33 cellular contexts compared by ENCODE assay signal in genomic region chr12:60201891-60202290, GRCh38.
A peak's percentile ranks its signal among the peaks of the same experiment; 100 is the strongest.
DNase-seq lines count a peak whose midpoint lies in the region; ATAC-seq and TF ChIP-seq lines count a peak whose summit lies in the region.
"Had no signal": no experiment of that assay in that cellular context is flagged by ENCODE, and none has a peak within 500 bp of the region (broad histone marks: within the 10 kb centered on the region; RNA-seq: fewer than 3 reads in every experiment).

No MANE protein-coding gene starts in this region.

- no peaks in the 10 kb centered on the region for H3K4me1 ChIP-seq in cardiac muscle cell (ENCODE audit: low read depth)
- no peaks in the 10 kb centered on the region for H3K4me1 ChIP-seq in heart right ventricle
- H3K4me1 ChIP-seq: adrenal gland, breast epithelium, colonic mucosa, left lung, neural progenitor cell, Peyer's patch, suprapubic skin, upper lobe of left lung had no signal

- no peak overlapping the region for H3K27ac ChIP-seq in cardiac muscle cell
- H3K27ac ChIP-seq in heart right ventricle, result no peak overlapping the region
- H3K27ac ChIP-seq: adrenal gland, breast epithelium, colonic mucosa, left lung, neural progenitor cell, pancreas, Peyer's patch, suprapubic skin, upper lobe of left lung had no signal

- no peak overlapping the region for H3K4me3 ChIP-seq in cardiac muscle cell
- H3K4me3 ChIP-seq in choroid plexus epithelial cell (ENCODE audit: low read depth, low read length), result no peak overlapping the region
- no peak overlapping the region for H3K4me3 ChIP-seq in foreskin fibroblast (ENCODE audit: low read depth in 1 of 2, low read length in 2 of 2)
- H3K4me3 ChIP-seq in heart right ventricle, result no peak overlapping the region
- H3K4me3 ChIP-seq: adrenal gland, breast epithelium, colonic mucosa, left lung, neural progenitor cell, pancreas, Peyer's patch, suprapubic skin, upper lobe of left lung had no signal

- no peak for ATAC-seq in Right ventricle myocardium superior (ENCODE audit: poor library complexity)
- no peak for ATAC-seq in HG03432 (IDR thresholded peaks at IDR 0.05; ENCODE audit: unreplicated experiment)
- no peak for ATAC-seq in heart right ventricle
- ATAC-seq: effector memory CD8-positive, alpha-beta T cell; HepG2; left lung; pancreas had no signal

- TF ChIP-seq CTCF in cardiac muscle cell (IDR thresholded peaks at IDR 0.05; ENCODE audit: low read depth, low read length) (no peak), choroid plexus epithelial cell (conservative IDR thresholded peaks at IDR 0.05; ENCODE audit: low read depth, low read length) (no peak), foreskin fibroblast (IDR thresholded peaks at IDR 0.05; ENCODE audit: low read depth, low read length) (no peak), heart right ventricle (IDR thresholded peaks at IDR 0.05) (no peak)

- DNase-seq in cardiac muscle cell (ENCODE audit: low read depth in 1 of 2, low spot score in 1 of 2) (peak; percentile 5 to 25), Right ventricle myocardium superior (no peak), choroid plexus epithelial cell (ENCODE audit: low read depth) (peak; percentile 82), foreskin fibroblast (peak; percentile 55 to 76), heart right ventricle (no peak), DMS 273 treated with DMSO at 0.1 percent for 48 hours (lab: John Stamatoyannopoulos, UW) (no peak)
- DNase-seq in activated naive CD4-positive, alpha-beta T cell treated with anti-CD3 and anti-CD28 coated beads, Interleukin-2, amount 50 U/mL, for 16 hours, result no peak
- DNase-seq: activated CD4-positive, alpha-beta T cell treated with anti-CD3 and anti-CD28 coated beads, Interleukin-2, amount 50 U/mL, for 48 hours; activated CD4-positive, CD25-positive, alpha-beta regulatory T cell treated with anti-CD3 and anti-CD28 coated beads, Interleukin-2, amount 50 U/mL, for 72 hours; activated naive CD4-positive, alpha-beta T cell; activated T-cell treated with anti-CD3 and anti-CD28 coated beads, Interleukin-2, amount 50 U/mL, for 48 hours; adrenal gland; CD4-positive, alpha-beta T cell; colonic mucosa; effector memory CD8-positive, alpha-beta T cell; H7; left lung; mesendoderm; NCI-H1694; NCI-H446 treated with DMSO at 0.1 percent for 48 hours; NCI-H774; pancreas; Peyer's patch; retina; SHP77 treated with DMSO at 0.1 percent for 48 hours; small intestine; stimulated activated naive CD4-positive, alpha-beta T cell treated with Interleukin-2 at 50 U/mL for 16 hours; upper lobe of left lung had no signal

- 17 to 27% methylated on average over 4 of the region's 4 CpGs for WGBS in heart right ventricle, 2 donors

- H3K27me3 ChIP-seq in cardiac muscle cell, result no peaks in the 10 kb centered on the region
- no peaks in the 10 kb centered on the region for H3K27me3 ChIP-seq in heart right ventricle
- H3K27me3 ChIP-seq: adrenal gland, breast epithelium, colonic mucosa, left lung, neural progenitor cell, pancreas, Peyer's patch, suprapubic skin, upper lobe of left lung had no signal

- H3K36me3 ChIP-seq in cardiac muscle cell (no peaks in the 10 kb centered on the region), heart right ventricle (no peaks in the 10 kb centered on the region)
- H3K36me3 ChIP-seq: adrenal gland, breast epithelium, colonic mucosa, left lung, neural progenitor cell, pancreas, Peyer's patch, suprapubic skin, upper lobe of left lung had no signal

- intact Hi-C loops in Right ventricle myocardium superior (cut with DNase I), result no loop called here
- intact Hi-C loops in heart right ventricle (cut with DNase I), result no loop called here

- H3K9me3 ChIP-seq in cardiac muscle cell (ENCODE audit: low read depth) (no peaks in the 10 kb centered on the region), heart right ventricle (no peaks in the 10 kb centered on the region)
- H3K9me3 ChIP-seq: adrenal gland, breast epithelium, colonic mucosa, left lung, pancreas, Peyer's patch, suprapubic skin, upper lobe of left lung had no signal

Comparison
In these comparisons a context has a peak if more than half of its experiments do, and no peak if none do; other contexts are left out.
1. DNase-seq: peak in cardiac muscle cell (2 of 2), choroid plexus epithelial cell (single experiment) and foreskin fibroblast (2 of 2); none in Right ventricle myocardium superior (single experiment), activated naive CD4-positive, alpha-beta T cell treated with anti-CD3 and anti-CD28 coated beads, Interleukin-2, amount 50 U/mL, for 16 hours (single experiment), heart right ventricle (0 of 2) and DMS 273 treated with DMSO at 0.1 percent for 48 hours (single experiment).